In the genomic region with DNA sequence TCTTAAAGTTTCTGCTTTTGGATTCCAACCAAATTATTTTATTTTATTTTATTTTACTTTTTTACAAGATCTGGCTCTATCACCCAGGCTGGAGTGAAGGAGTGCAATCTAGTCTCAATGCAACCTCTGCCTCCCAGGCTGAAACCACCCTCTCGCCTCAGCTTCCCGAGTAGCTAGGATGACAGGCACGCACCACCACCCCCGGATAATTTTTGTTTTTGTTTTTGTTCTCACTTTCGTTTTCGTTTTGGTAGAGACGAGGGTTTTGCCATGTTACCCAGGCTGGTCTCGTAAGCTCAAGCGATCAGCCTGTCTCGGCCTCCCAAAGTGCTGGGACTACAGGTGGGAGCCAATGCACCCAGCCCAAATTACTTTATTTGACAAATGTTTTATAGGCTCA, we compare ENCODE assay signal across 12 cellular contexts.
DNase-seq lines count a peak whose midpoint lies in the region; ATAC-seq, FAIRE-seq and TF ChIP-seq lines count a peak whose summit lies in the region.
"Had no signal": no experiment of that assay in that cellular context is flagged by ENCODE, and none has a peak within 500 bp of the region (broad histone marks: within the 10 kb centered on the region; RNA-seq: fewer than 3 reads in every experiment).

No MANE protein-coding gene starts in this region.

- no peak for DNase-seq in activated naive CD8-positive, alpha-beta T cell treated with anti-CD3 and anti-CD28 coated beads, Interleukin-2, amount 50 U/mL, for 24 hours
- DNase-seq in activated naive CD8-positive, alpha-beta T cell treated with anti-CD3 and anti-CD28 coated beads for 36 hours: no peak
- peak; percentile 42 for DNase-seq in stimulated activated naive CD4-positive, alpha-beta T cell treated with Interleukin-2 at 50 U/mL for 16 hours (lab: John Stamatoyannopoulos, UW)
- DNase-seq in endothelial cell (ENCODE audit: low spot score) (no peak), psoas muscle (no peak), D721Med (ENCODE audit: insufficient read length, low spot score) (no peak)
- DNase-seq: AML-193, amygdala, NCI-H526, T1000 had no signal

- intact Hi-C loops in psoas muscle (cut with DNase I): no loop called here

- no peak overlapping the region for H3K27ac Mint-ChIP-seq in activated naive CD8-positive, alpha-beta T cell treated with anti-CD3 and anti-CD28 coated beads, Interleukin-2, amount 50 U/mL, for 24 hours
- H3K27ac Mint-ChIP-seq in activated naive CD8-positive, alpha-beta T cell treated with anti-CD3 and anti-CD28 coated beads for 36 hours: no peak overlapping the region
- no peak overlapping the region for H3K27ac Mint-ChIP-seq in endothelial cell (ENCODE audit: unreplicated experiment)

- H2AFZ ChIP-seq in SU-DHL-6 (ENCODE audit: low read depth, low read length, severe bottlenecking): no peak overlapping the region

- no peaks in the 10 kb centered on the region for H3K36me3 Mint-ChIP-seq in activated naive CD8-positive, alpha-beta T cell treated with anti-CD3 and anti-CD28 coated beads, Interleukin-2, amount 50 U/mL, for 24 hours (ENCODE audit: low read depth)
- H3K36me3 Mint-ChIP-seq in activated naive CD8-positive, alpha-beta T cell treated with anti-CD3 and anti-CD28 coated beads for 36 hours: no peaks in the 10 kb centered on the region
- H3K36me3 Mint-ChIP-seq in endothelial cell (ENCODE audit: low read depth, unreplicated experiment): no peaks in the 10 kb centered on the region

- H3K9me3 ChIP-seq in SU-DHL-6 (ENCODE audit: insufficient read depth, low read length): no peaks in the 10 kb centered on the region
- H3K9me3 ChIP-seq in psoas muscle: no peaks in the 10 kb centered on the region

- H3K27me3 ChIP-seq in SU-DHL-6 (ENCODE audit: low read length) (no peaks in the 10 kb centered on the region), psoas muscle (ENCODE audit: insufficient read depth in 3 of 3, low read length in 2 of 3) (no peaks in the 10 kb centered on the region)

- H3K36me3 ChIP-seq in SU-DHL-6 (ENCODE audit: low read length) (no peaks in the 10 kb centered on the region), psoas muscle (ENCODE audit: insufficient read depth in 1 of 2, low read depth in 1 of 2) (no peaks in the 10 kb centered on the region)

- TF ChIP-seq CTCF in SU-DHL-6 (IDR thresholded peaks at IDR 0.05; ENCODE audit: insufficient read depth, low read length, poor library complexity, severe bottlenecking) (no peak), endothelial cell (IDR thresholded peaks at IDR 0.05; ENCODE audit: unreplicated experiment) (no peak), psoas muscle (IDR thresholded peaks at IDR 0.05) (no peak), D721Med (IDR thresholded peaks at IDR 0.05; ENCODE audit: insufficient read depth, missing control alignments) (no peak)

- no peaks in the 10 kb centered on the region for H4K20me1 ChIP-seq in SU-DHL-6 (ENCODE audit: low read depth, low read length)

- peaks cover 4% of the 10 kb centered on the region for H3K4me1 Mint-ChIP-seq in activated naive CD8-positive, alpha-beta T cell treated with anti-CD3 and anti-CD28 coated beads, Interleukin-2, amount 50 U/mL, for 24 hours
- peaks cover 15% of the 10 kb centered on the region for H3K4me1 Mint-ChIP-seq in activated naive CD8-positive, alpha-beta T cell treated with anti-CD3 and anti-CD28 coated beads for 36 hours
- no peaks in the 10 kb centered on the region for H3K4me1 Mint-ChIP-seq in endothelial cell (ENCODE audit: unreplicated experiment)

- FAIRE-seq in D721Med (lab: Jason Lieb, UNC): no peak

- peaks cover 5% of the 10 kb centered on the region for H3K9me3 Mint-ChIP-seq in activated naive CD8-positive, alpha-beta T cell treated with anti-CD3 and anti-CD28 coated beads, Interleukin-2, amount 50 U/mL, for 24 hours
- H3K9me3 Mint-ChIP-seq in activated naive CD8-positive, alpha-beta T cell treated with anti-CD3 and anti-CD28 coated beads for 36 hours: peaks cover 2% of the 10 kb centered on the region
- H3K9me3 Mint-ChIP-seq in endothelial cell (ENCODE audit: unreplicated experiment): no peaks in the 10 kb centered on the region

- H3K27me3 Mint-ChIP-seq in activated naive CD8-positive, alpha-beta T cell treated with anti-CD3 and anti-CD28 coated beads, Interleukin-2, amount 50 U/mL, for 24 hours: no peaks in the 10 kb centered on the region
- no peaks in the 10 kb centered on the region for H3K27me3 Mint-ChIP-seq in activated naive CD8-positive, alpha-beta T cell treated with anti-CD3 and anti-CD28 coated beads for 36 hours
- H3K27me3 Mint-ChIP-seq in endothelial cell (ENCODE audit: unreplicated experiment): no peaks in the 10 kb centered on the region

- no peak overlapping the region for H3K9ac ChIP-seq in SU-DHL-6 (ENCODE audit: low read length)

- H3K79me2 ChIP-seq in SU-DHL-6 (ENCODE audit: insufficient read depth, low read length): no peaks in the 10 kb centered on the region

- H3K4me2 ChIP-seq in SU-DHL-6 (ENCODE audit: low read depth, low read length, poor library complexity, severe bottlenecking): peak overlapping the region; percentile 47

- no peak overlapping the region for H3K27ac ChIP-seq in SU-DHL-6 (ENCODE audit: low read depth, low read length)
- no peak overlapping the region for H3K27ac ChIP-seq in psoas muscle

- WGBS in psoas muscle, 3 donors: 86 to 89% (median 86%) methylated on average over 10 of the region's 10 CpGs

- H3F3A ChIP-seq in SU-DHL-6 (ENCODE audit: insufficient read depth): no peaks in the 10 kb centered on the region

- H3K4me3 ChIP-seq in SU-DHL-6 (ENCODE audit: insufficient read depth, low read length, poor library complexity, severe bottlenecking): no peak overlapping the region
- no peak overlapping the region for H3K4me3 ChIP-seq in psoas muscle

- no peaks in the 10 kb centered on the region for H3K9me2 ChIP-seq in SU-DHL-6 (replicated peaks; ENCODE audit: insufficient read depth, low read length)

- H3K4me3 Mint-ChIP-seq in activated naive CD8-positive, alpha-beta T cell treated with anti-CD3 and anti-CD28 coated beads, Interleukin-2, amount 50 U/mL, for 24 hours: no peak overlapping the region
- H3K4me3 Mint-ChIP-seq in activated naive CD8-positive, alpha-beta T cell treated with anti-CD3 and anti-CD28 coated beads for 36 hours: no peak overlapping the region
- no peak overlapping the region for H3K4me3 Mint-ChIP-seq in endothelial cell (ENCODE audit: unreplicated experiment)

- H3K4me1 ChIP-seq in psoas muscle: no peaks in the 10 kb centered on the region

- ATAC-seq in activated naive CD8-positive, alpha-beta T cell treated with anti-CD3 and anti-CD28 coated beads, Interleukin-2, amount 50 U/mL, for 24 hours: peak; percentile 40
- ATAC-seq in HG02981 (IDR thresholded peaks at IDR 0.05; ENCODE audit: unreplicated experiment) (peak; percentile 53), psoas muscle (no peak)

Comparison
In these comparisons a context has a peak if more than half of its experiments do, and no peak if none do; other contexts are left out.
1. ATAC-seq: peak in activated naive CD8-positive, alpha-beta T cell treated with anti-CD3 and anti-CD28 coated beads, Interleukin-2, amount 50 U/mL, for 24 hours (single experiment) and HG02981 (single experiment); none in psoas muscle (0 of 4).